In genomic region chr16:47470810-47471209, GRCh38 we compare ENCODE assay signal across 1 cellular context.
TF ChIP-seq lines count a peak whose summit lies in the region.

No MANE protein-coding gene starts in this region.

TF ChIP-seq in HepG2, 621 proteins besides CTCF, POLR2A, EP300 and RAD21 (continued from another document and continues in another):
- TF ChIP-seq ARID5B (CRISPR knock-in tag; IDR thresholded peaks at IDR 0.05) (peak; percentile 78), DZIP1 (CRISPR knock-in tag; IDR thresholded peaks at IDR 0.05) (no peak), ZBTB46 (CRISPR knock-in tag; IDR thresholded peaks at IDR 0.05; ENCODE audit: borderline replicate concordance) (no peak), PHF20 (CRISPR knock-in tag; IDR thresholded peaks at IDR 0.05) (no peak), ZNF784 (CRISPR knock-in tag; IDR thresholded peaks at IDR 0.05; ENCODE audit: borderline replicate concordance) (0 out of 2 replicates have a peak, but pooled peaks have one; percentile 21), THAP7 (CRISPR knock-in tag; IDR thresholded peaks at IDR 0.05) (no peak), ZBTB43 (CRISPR knock-in tag; conservative IDR thresholded peaks at IDR 0.05) (0 out of 2 replicates have a peak, but pooled peaks have one; percentile 17), AHDC1 (CRISPR knock-in tag; IDR thresholded peaks at IDR 0.05; ENCODE audit: borderline replicate concordance) (peak; percentile 18; the same call in 1 of the 2 replicates), ZNF772 (CRISPR knock-in tag; IDR thresholded peaks at IDR 0.05) (no peak; the same call in 1 of the 2 replicates), BRD4 (CRISPR knock-in tag; IDR thresholded peaks at IDR 0.05) (no peak), ZUFSP (CRISPR knock-in tag; IDR thresholded peaks at IDR 0.05; ENCODE audit: borderline replicate concordance) (no peak), FOXP4 (CRISPR knock-in tag; IDR thresholded peaks at IDR 0.05) (peak; percentile 24; the same call in 1 of the 2 replicates), ZBED4 (CRISPR knock-in tag; IDR thresholded peaks at IDR 0.05; ENCODE audit: borderline replicate concordance) (no peak), MIXL1 (CRISPR knock-in tag; IDR thresholded peaks at IDR 0.05) (0 out of 2 replicates have a peak, but pooled peaks have one; percentile 48), HNF1B (CRISPR knock-in tag; IDR thresholded peaks at IDR 0.05) (no peak), PAX8 (CRISPR knock-in tag; IDR thresholded peaks at IDR 0.05; ENCODE audit: borderline replicate concordance) (no peak)
